ENCODE assay signal across 23 cellular contexts in the genomic region with DNA sequence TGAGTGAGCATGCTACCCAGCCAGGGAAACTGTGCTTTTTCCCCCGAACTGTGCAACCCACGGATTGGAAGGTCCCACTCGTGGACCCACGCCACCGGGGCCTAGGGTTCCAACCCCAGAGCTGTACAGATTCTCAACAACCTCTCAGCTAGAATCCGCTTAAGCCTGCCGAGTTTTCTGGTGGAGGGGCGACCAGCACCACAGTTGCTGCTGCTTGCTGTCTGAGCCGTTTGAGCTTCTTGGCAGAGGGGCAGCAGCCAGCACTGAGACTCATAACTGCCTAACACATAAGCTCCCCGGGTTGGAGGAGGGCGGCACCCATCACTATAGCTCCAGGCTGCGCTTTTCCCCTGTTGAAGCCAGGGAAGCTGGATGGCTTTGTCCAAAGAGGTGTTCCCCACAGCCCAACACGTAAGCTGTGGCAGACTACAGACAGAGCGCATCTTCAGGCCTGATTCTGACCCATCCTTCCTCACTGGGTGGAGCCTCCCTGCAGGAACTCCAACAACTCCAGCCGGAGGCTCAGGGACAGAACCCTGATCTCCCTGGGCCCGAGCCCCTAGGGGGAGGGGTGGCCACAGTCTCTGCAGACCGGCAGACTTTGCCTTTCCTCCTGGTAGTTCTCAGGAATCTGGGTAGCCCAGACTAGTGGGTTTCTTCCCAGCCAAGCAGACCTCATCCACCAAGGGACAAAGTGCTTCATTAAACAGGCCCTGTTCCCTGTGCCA.
A peak's percentile ranks its signal among the peaks of the same experiment; 100 is the strongest.
DNase-seq lines count a peak whose midpoint lies in the region; ATAC-seq and TF ChIP-seq lines count a peak whose summit lies in the region.
"Had no signal": no experiment of that assay in that cellular context is flagged by ENCODE, and none has a peak within 500 bp of the region (broad histone marks: within the 10 kb centered on the region; RNA-seq: fewer than 3 reads in every experiment).

No MANE protein-coding gene starts in this region.

- no peak overlapping the region for H4K8ac ChIP-seq in mesenchymal stem cell (ENCODE audit: low read length)

- ATAC-seq in sciatic nerve (no peak), left ventricle myocardium superior (no peak)
- ATAC-seq: A549 had no signal

- no peaks in the 10 kb centered on the region for H3K9me3 ChIP-seq in mesenchymal stem cell (ENCODE audit: control insufficient read depth, low read length)
- H3K9me3 ChIP-seq in adrenal gland (replicated peaks in 1 of 3): peaks cover 0 to 8% (median 0%) of the 10 kb centered on the region in 3 donors
- H3K9me3 ChIP-seq: A549; BE2C; BLaER1 treated with 17β-estradiol and CSF1 and Interleukin-3, amounts not matched to agents 10 nM and 100 nM; HAP-1 had no signal

- H3K27me3 ChIP-seq in mesenchymal stem cell (ENCODE audit: control insufficient read depth in 1 of 2, insufficient read depth in 1 of 2, low read length in 2 of 2): no peaks in the 10 kb centered on the region
- no peaks in the 10 kb centered on the region for H3K27me3 ChIP-seq in adrenal gland
- H3K27me3 ChIP-seq: BE2C; BLaER1 treated with 17β-estradiol and CSF1 and Interleukin-3, amounts not matched to agents 10 nM and 100 nM had no signal

- no peak overlapping the region for H2AFZ ChIP-seq in mesenchymal stem cell (ENCODE audit: low read depth, low read length)

- intact Hi-C loops in adrenal gland (cut with DNase I) (no loop called here), sciatic nerve (cut with DNase I) (no loop called here), left ventricle myocardium superior (cut with micrococcal nuclease) (no loop called here)

- no peak overlapping the region for H3K4me2 ChIP-seq in mesenchymal stem cell (ENCODE audit: low read length, poor library complexity, severe bottlenecking)
- H3K4me2 ChIP-seq: A549; BLaER1 treated with 17β-estradiol and CSF1 and Interleukin-3, amounts not matched to agents 10 nM and 100 nM had no signal

- DNase-seq in activated naive CD4-positive, alpha-beta T cell treated with anti-CD3 and anti-CD28 coated beads, Interleukin-2, amount 50 U/mL, for 16 hours: peak; percentile 9
- DNase-seq in activated naive CD4-positive, alpha-beta T cell treated with Interleukin-2 at 50 U/mL for 16 hours: no peak
- DNase-seq in chondrocyte (ENCODE audit: low spot score) (peak; percentile 67), mesenchymal stem cell (no peak), adrenal gland (no peak), sciatic nerve (ENCODE audit: low spot score) (no peak), left ventricle myocardium superior (no peak)
- DNase-seq: 8988T; ACHN; AML-193; BE2C; CD4-positive, alpha-beta T cell; CD8-positive, alpha-beta memory T cell; DMS 273 treated with DMSO at 0.1 percent for 48 hours; DMS79; EL; GF-D8; GOT3; HFFc6 had no signal

- no peak overlapping the region for H3K4me3 ChIP-seq in mesenchymal stem cell (ENCODE audit: insufficient read depth in 1 of 2, low read depth in 1 of 2, low read length in 2 of 2)
- no peak overlapping the region for H3K4me3 ChIP-seq in adrenal gland
- H3K4me3 ChIP-seq: A549; BLaER1 treated with 17β-estradiol and CSF1 and Interleukin-3, amounts not matched to agents 10 nM and 100 nM; HAP-1 had no signal

- H3K4me3 Mint-ChIP-seq in chondrocyte (ENCODE audit: unreplicated experiment): no peak overlapping the region
- H3K4me3 Mint-ChIP-seq: CD14-positive monocyte; CD4-positive, alpha-beta T cell; CD8-positive, alpha-beta memory T cell; HFFc6 had no signal

- no peaks in the 10 kb centered on the region for H3K36me3 ChIP-seq in mesenchymal stem cell (ENCODE audit: control insufficient read depth in 1 of 2, insufficient read depth in 2 of 2, low read depth in 1 of 2, low read length in 2 of 2)
- no peaks in the 10 kb centered on the region for H3K36me3 ChIP-seq in adrenal gland (replicated peaks in 1 of 2)
- H3K36me3 ChIP-seq: BE2C; BLaER1 treated with 17β-estradiol and CSF1 and Interleukin-3, amounts not matched to agents 10 nM and 100 nM; HAP-1 had no signal

- no peaks in the 10 kb centered on the region for H3K27me3 Mint-ChIP-seq in chondrocyte (ENCODE audit: low read depth)
- H3K27me3 Mint-ChIP-seq: CD4-positive, alpha-beta T cell; CD8-positive, alpha-beta memory T cell had no signal

- no peaks in the 10 kb centered on the region for H3K4me1 ChIP-seq in mesenchymal stem cell (ENCODE audit: control insufficient read depth, insufficient read depth, low read depth, low read length)
- no peaks in the 10 kb centered on the region for H3K4me1 ChIP-seq in adrenal gland (replicated peaks in 1 of 2)
- H3K4me1 ChIP-seq: A549; BE2C; BLaER1 treated with 17β-estradiol and CSF1 and Interleukin-3, amounts not matched to agents 10 nM and 100 nM had no signal

- H3K14ac ChIP-seq in mesenchymal stem cell (ENCODE audit: low read length in 2 of 2): peak overlapping the region in 1 of 2 experiments; percentile 14

- no peak overlapping the region for H2BK120ac ChIP-seq in mesenchymal stem cell (ENCODE audit: low read depth, low read length)

- H2BK5ac ChIP-seq in mesenchymal stem cell (ENCODE audit: low read depth, low read length, poor library complexity, severe bottlenecking): no peak overlapping the region

- no peak overlapping the region for H3K9ac ChIP-seq in mesenchymal stem cell (ENCODE audit: low read length)
- H3K9ac ChIP-seq: BLaER1 treated with 17β-estradiol and CSF1 and Interleukin-3, amounts not matched to agents 10 nM and 100 nM had no signal

- no peak overlapping the region for H2BK12ac ChIP-seq in mesenchymal stem cell (ENCODE audit: low read length in 2 of 2)

- no peaks in the 10 kb centered on the region for H3K79me1 ChIP-seq in mesenchymal stem cell (replicated peaks; ENCODE audit: low read length, poor library complexity, severe bottlenecking)

- no peak overlapping the region for H3K27ac Mint-ChIP-seq in chondrocyte (ENCODE audit: unreplicated experiment)
- H3K27ac Mint-ChIP-seq: CD14-positive monocyte; CD4-positive, alpha-beta T cell; CD8-positive, alpha-beta memory T cell; HFFc6 had no signal

- no peak for TF ChIP-seq POLR2A in adrenal gland (IDR thresholded peaks at IDR 0.05)

- no peaks in the 10 kb centered on the region for H3K36me3 Mint-ChIP-seq in chondrocyte (ENCODE audit: low read depth)
- H3K36me3 Mint-ChIP-seq: CD14-positive monocyte; CD8-positive, alpha-beta memory T cell had no signal

- H3K9me3 Mint-ChIP-seq in chondrocyte (ENCODE audit: low read depth): peaks cover 6% of the 10 kb centered on the region
- H3K9me3 Mint-ChIP-seq: CD4-positive, alpha-beta T cell; HFFc6 had no signal

- H3K4me1 Mint-ChIP-seq in chondrocyte (ENCODE audit: low read depth): no peaks in the 10 kb centered on the region
- H3K4me1 Mint-ChIP-seq: CD14-positive monocyte; CD8-positive, alpha-beta memory T cell had no signal

- TF ChIP-seq CTCF in chondrocyte (IDR thresholded peaks at IDR 0.05): no peak
- TF ChIP-seq CTCF in adrenal gland (IDR thresholded peaks at IDR 0.05): no peak

- 95% methylated on average over 17 of the region's 17 CpGs for WGBS in mesenchymal stem cell
- 92 to 97% (median 93%) methylated on average over 12 to 17 of the region's 17 CpGs for WGBS in adrenal gland, 4 donors

- H3K23ac ChIP-seq in mesenchymal stem cell (ENCODE audit: low read length in 2 of 2): no peak overlapping the region

- peak overlapping the region in 1 of 2 experiments; percentile 55 for H3K18ac ChIP-seq in mesenchymal stem cell (ENCODE audit: low read depth in 1 of 2, low read length in 2 of 2)

- no peak overlapping the region for H2AK5ac ChIP-seq in mesenchymal stem cell (ENCODE audit: low read length, severe bottlenecking)

- peak overlapping the region; percentile 52 for H4K91ac ChIP-seq in mesenchymal stem cell (ENCODE audit: low read length)

- H2BK15ac ChIP-seq in mesenchymal stem cell (ENCODE audit: low read depth, poor library complexity, severe bottlenecking): no peak overlapping the region

- H3K27ac ChIP-seq in mesenchymal stem cell (ENCODE audit: low read length, poor library complexity, severe bottlenecking) (no peak overlapping the region), adrenal gland (no peak overlapping the region)
- H3K27ac ChIP-seq: A549; BLaER1 treated with 17β-estradiol and CSF1 and Interleukin-3, amounts not matched to agents 10 nM and 100 nM had no signal

- H3K4ac ChIP-seq in mesenchymal stem cell (ENCODE audit: low read depth in 1 of 2, low read length in 2 of 2): no peak overlapping the region

Comparison
In these comparisons a context has a peak if more than half of its experiments do, and no peak if none do; other contexts are left out.
1. DNase-seq: peak in activated naive CD4-positive, alpha-beta T cell treated with anti-CD3 and anti-CD28 coated beads, Interleukin-2, amount 50 U/mL, for 16 hours (single experiment) and chondrocyte (single experiment); none in activated naive CD4-positive, alpha-beta T cell treated with Interleukin-2 at 50 U/mL for 16 hours (single experiment), mesenchymal stem cell (single experiment), adrenal gland (0 of 7), sciatic nerve (single experiment) and left ventricle myocardium superior (single experiment).